Comparison of ENCODE assay signal across 16 cellular contexts in the genomic region with DNA sequence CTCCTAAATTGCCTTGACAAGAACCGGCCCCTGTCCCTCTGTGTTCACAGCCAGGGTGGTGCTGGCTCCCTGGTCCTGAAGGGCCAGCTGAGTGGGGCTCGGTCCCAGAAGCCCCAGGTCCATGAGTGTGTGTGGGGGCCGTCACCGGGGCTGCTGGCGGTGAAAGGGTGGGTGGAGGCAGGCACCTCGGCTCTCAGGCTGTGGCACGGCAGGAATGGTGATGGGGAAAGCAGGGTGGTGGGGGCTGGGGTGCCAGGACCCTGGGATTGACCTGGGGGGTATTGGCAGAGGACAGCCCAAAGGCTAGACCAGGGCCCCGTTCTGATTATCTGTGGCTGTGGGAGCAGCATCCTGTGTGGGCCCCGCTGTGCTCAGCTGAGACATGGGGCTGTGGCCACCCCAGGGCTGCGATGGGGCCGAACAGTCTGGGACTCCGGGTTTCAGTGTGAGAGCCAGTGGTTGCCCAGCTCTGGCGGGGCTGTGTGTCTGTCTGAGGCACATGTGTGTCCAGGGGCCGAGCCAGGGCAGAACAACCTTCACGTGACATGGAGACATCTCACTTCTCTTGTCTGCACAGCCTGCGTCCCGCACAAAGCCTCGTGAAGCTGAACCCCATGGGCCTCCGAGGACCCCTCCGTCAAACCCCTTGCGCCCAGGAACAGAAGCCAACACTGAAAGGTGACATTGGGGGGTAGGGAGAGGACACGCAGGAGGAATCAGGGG.
DNase-seq lines count a peak whose midpoint lies in the region; ATAC-seq and TF ChIP-seq lines count a peak whose summit lies in the region.
"Had no signal": no experiment of that assay in that cellular context is flagged by ENCODE, and none has a peak within 500 bp of the region (broad histone marks: within the 10 kb centered on the region; RNA-seq: fewer than 3 reads in every experiment).

No MANE protein-coding gene starts in this region.

- H3K4me2 ChIP-seq in osteoblast (ENCODE audit: insufficient read depth, low read length), result no peak overlapping the region

- H3K27me3 Mint-ChIP-seq in activated naive CD8-positive, alpha-beta T cell treated with anti-CD3 and anti-CD28 coated beads, Interleukin-2, amount 10 ng/mL, durations not matched to agents 7 days and 5 days, result peaks cover 9% of the 10 kb centered on the region
- no peaks in the 10 kb centered on the region for H3K27me3 Mint-ChIP-seq in activated naive CD8-positive, alpha-beta T cell treated with anti-CD3 and anti-CD28 coated beads for 36 hours
- no peaks in the 10 kb centered on the region for H3K27me3 Mint-ChIP-seq in chondrocyte (ENCODE audit: low read depth)
- H3K27me3 Mint-ChIP-seq: CD4-positive, CD25-positive, alpha-beta regulatory T cell; IgD-negative memory B cell had no signal

- H3K27me3 ChIP-seq in osteoblast (ENCODE audit: insufficient read depth, low read length), result no peaks in the 10 kb centered on the region
- H3K27me3 ChIP-seq: Peyer's patch had no signal

- no peak for ATAC-seq in activated naive CD8-positive, alpha-beta T cell treated with anti-CD3 and anti-CD28 coated beads, Interleukin-2, amount 10 ng/mL, durations not matched to agents 7 days and 5 days (ENCODE audit: low read depth)
- no peak for ATAC-seq in GM18861 (IDR thresholded peaks at IDR 0.05; ENCODE audit: unreplicated experiment)
- ATAC-seq: HCT116 had no signal

- no peak overlapping the region for H3K4me3 Mint-ChIP-seq in activated naive CD8-positive, alpha-beta T cell treated with anti-CD3 and anti-CD28 coated beads, Interleukin-2, amount 10 ng/mL, durations not matched to agents 7 days and 5 days
- H3K4me3 Mint-ChIP-seq in activated naive CD8-positive, alpha-beta T cell treated with anti-CD3 and anti-CD28 coated beads for 36 hours, result no peak overlapping the region
- H3K4me3 Mint-ChIP-seq in chondrocyte (ENCODE audit: unreplicated experiment), result no peak overlapping the region
- H3K4me3 Mint-ChIP-seq: CD4-positive, CD25-positive, alpha-beta regulatory T cell; IgD-negative memory B cell had no signal

- H4K20me1 ChIP-seq in osteoblast (ENCODE audit: insufficient read depth, low read length), result no peaks in the 10 kb centered on the region

- no peaks in the 10 kb centered on the region for H3K9me3 Mint-ChIP-seq in activated naive CD8-positive, alpha-beta T cell treated with anti-CD3 and anti-CD28 coated beads, Interleukin-2, amount 10 ng/mL, durations not matched to agents 7 days and 5 days
- no peaks in the 10 kb centered on the region for H3K9me3 Mint-ChIP-seq in activated naive CD8-positive, alpha-beta T cell treated with anti-CD3 and anti-CD28 coated beads for 36 hours
- no peaks in the 10 kb centered on the region for H3K9me3 Mint-ChIP-seq in chondrocyte (ENCODE audit: low read depth)
- H3K9me3 Mint-ChIP-seq: CD4-positive, CD25-positive, alpha-beta regulatory T cell; IgD-negative memory B cell had no signal

- no peaks in the 10 kb centered on the region for H3K4me1 ChIP-seq in osteoblast (ENCODE audit: insufficient read depth, low read length)
- H3K4me1 ChIP-seq: Peyer's patch had no signal

- H3K79me2 ChIP-seq in osteoblast (ENCODE audit: insufficient read depth, low read length), result no peaks in the 10 kb centered on the region

- POLR2A ChIA-PET in activated naive CD8-positive, alpha-beta T cell treated with anti-CD3 and anti-CD28 coated beads, Interleukin-2, amount 10 ng/mL, durations not matched to agents 7 days and 5 days (lab: Charles Lee), result no interaction called here

- peak overlapping the region; percentile 16 for H3K27ac Mint-ChIP-seq in activated naive CD8-positive, alpha-beta T cell treated with anti-CD3 and anti-CD28 coated beads, Interleukin-2, amount 10 ng/mL, durations not matched to agents 7 days and 5 days
- no peak overlapping the region for H3K27ac Mint-ChIP-seq in activated naive CD8-positive, alpha-beta T cell treated with anti-CD3 and anti-CD28 coated beads for 36 hours
- no peak overlapping the region for H3K27ac Mint-ChIP-seq in chondrocyte (ENCODE audit: unreplicated experiment)
- H3K27ac Mint-ChIP-seq: CD4-positive, CD25-positive, alpha-beta regulatory T cell; IgD-negative memory B cell had no signal

- H3K4me1 Mint-ChIP-seq in activated naive CD8-positive, alpha-beta T cell treated with anti-CD3 and anti-CD28 coated beads, Interleukin-2, amount 10 ng/mL, durations not matched to agents 7 days and 5 days, result peaks cover 4% of the 10 kb centered on the region
- H3K4me1 Mint-ChIP-seq in activated naive CD8-positive, alpha-beta T cell treated with anti-CD3 and anti-CD28 coated beads for 36 hours, result peaks cover 10% of the 10 kb centered on the region
- peaks cover 4% of the 10 kb centered on the region for H3K4me1 Mint-ChIP-seq in chondrocyte (ENCODE audit: low read depth)

- no peaks in the 10 kb centered on the region for H3K36me3 ChIP-seq in osteoblast (ENCODE audit: insufficient read depth, low read length)
- H3K36me3 ChIP-seq: Peyer's patch had no signal

- no peak for TF ChIP-seq CTCF in chondrocyte (IDR thresholded peaks at IDR 0.05)
- TF ChIP-seq CTCF in osteoblast (IDR thresholded peaks at IDR 0.05; ENCODE audit: extremely low read depth, low read depth, low read length), result no peak

- no peaks in the 10 kb centered on the region for H3K9me3 ChIP-seq in osteoblast (ENCODE audit: low read depth, low read length)
- H3K9me3 ChIP-seq: Peyer's patch had no signal

- H3K4me3 ChIP-seq in osteoblast (ENCODE audit: insufficient read depth, low read length), result no peak overlapping the region
- H3K4me3 ChIP-seq: Peyer's patch had no signal

- H3K27ac ChIP-seq in osteoblast (ENCODE audit: low read depth, low read length), result no peak overlapping the region
- H3K27ac ChIP-seq: Peyer's patch had no signal

- no peak for DNase-seq in activated naive CD8-positive, alpha-beta T cell treated with anti-CD3 and anti-CD28 coated beads, Interleukin-2, amount 10 ng/mL, durations not matched to agents 7 days and 5 days
- DNase-seq in activated naive CD8-positive, alpha-beta T cell treated with anti-CD3 and anti-CD28 coated beads for 36 hours, result no peak
- peak; percentile 69 for DNase-seq in chondrocyte (ENCODE audit: low spot score)
- peak; percentile 79 for DNase-seq in osteoblast (ENCODE audit: insufficient read length, low spot score, missing footprints)
- peak; percentile 37 for DNase-seq in ureter (ENCODE audit: low spot score)
- DNase-seq in NAMALWA (ENCODE audit: low spot score), result no peak
- no peak for DNase-seq in H4 (ENCODE audit: low spot score)
- DNase-seq: CD4-positive, CD25-positive, alpha-beta regulatory T cell; DMS53; NCI-H345; NCI-H748 treated with DMSO at 0.1 percent for 48 hours; Peyer's patch; Right ventricle myocardium superior had no signal

- no peak overlapping the region for H2AFZ ChIP-seq in osteoblast (ENCODE audit: low read length)

- H3K36me3 Mint-ChIP-seq in activated naive CD8-positive, alpha-beta T cell treated with anti-CD3 and anti-CD28 coated beads, Interleukin-2, amount 10 ng/mL, durations not matched to agents 7 days and 5 days, result no peaks in the 10 kb centered on the region
- no peaks in the 10 kb centered on the region for H3K36me3 Mint-ChIP-seq in activated naive CD8-positive, alpha-beta T cell treated with anti-CD3 and anti-CD28 coated beads for 36 hours
- H3K36me3 Mint-ChIP-seq in chondrocyte (ENCODE audit: low read depth), result no peaks in the 10 kb centered on the region
- H3K36me3 Mint-ChIP-seq: CD4-positive, CD25-positive, alpha-beta regulatory T cell had no signal

Comparison
In these comparisons a context has a peak if more than half of its experiments do, and no peak if none do; other contexts are left out.
1. DNase-seq: peak in chondrocyte (single experiment), osteoblast (single experiment) and ureter (single experiment); none in activated naive CD8-positive, alpha-beta T cell treated with anti-CD3 and anti-CD28 coated beads, Interleukin-2, amount 10 ng/mL, durations not matched to agents 7 days and 5 days (single experiment), activated naive CD8-positive, alpha-beta T cell treated with anti-CD3 and anti-CD28 coated beads for 36 hours (single experiment), NAMALWA (single experiment) and H4 (single experiment).